Comparison of ENCODE assay signal across 20 cellular contexts in the genomic region with DNA sequence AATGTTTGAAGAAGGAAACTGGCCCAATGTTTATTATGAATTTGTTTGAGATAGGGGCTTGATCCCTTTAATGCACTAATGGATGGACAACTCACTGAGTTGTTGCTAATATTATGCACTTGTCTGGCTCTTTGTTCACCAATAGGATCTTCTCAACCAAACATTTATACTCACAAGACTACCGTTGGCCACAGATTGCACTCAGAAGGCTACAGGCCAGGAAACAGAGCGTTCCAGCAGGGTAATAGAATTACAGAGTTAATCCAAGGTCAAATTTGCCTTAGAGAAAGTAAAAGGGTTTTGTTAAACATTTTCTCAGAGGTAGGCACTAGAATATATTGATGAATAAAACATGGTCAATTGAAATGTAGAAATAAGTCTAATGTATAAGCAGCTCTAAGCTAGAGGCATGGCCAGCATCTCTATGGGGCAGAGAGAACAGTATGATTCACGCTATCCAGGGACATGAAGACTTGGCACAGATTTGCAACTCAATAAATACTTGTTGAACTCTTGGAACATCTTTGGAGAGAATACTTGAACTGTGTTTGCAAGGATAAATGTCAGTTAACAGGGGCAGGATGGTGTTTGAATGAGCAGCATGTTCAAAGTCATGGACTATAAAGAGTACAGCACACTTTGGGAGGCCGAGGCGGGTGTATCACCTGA.
DNase-seq lines count a peak whose midpoint lies in the region; ATAC-seq lines count a peak whose summit lies in the region.
"Had no signal": no experiment of that assay in that cellular context is flagged by ENCODE, and none has a peak within 500 bp of the region (broad histone marks: within the 10 kb centered on the region; RNA-seq: fewer than 3 reads in every experiment).

No MANE protein-coding gene starts in this region.

- ATAC-seq in Right ventricle myocardium inferior (peak; percentile 61), right cardiac atrium (no peak), left ventricle myocardium superior (peak; percentile 47), left cardiac atrium (no peak), GM21786 (IDR thresholded peaks at IDR 0.05; ENCODE audit: unreplicated experiment) (no peak)
- ATAC-seq: A549 had no signal

- no peak overlapping the region for H3K27ac ChIP-seq in right cardiac atrium (ENCODE audit: low read length)
- H3K27ac ChIP-seq: A549 had no signal

- WGBS in right cardiac atrium: 71% methylated on average over 5 of the region's 5 CpGs

- no peaks in the 10 kb centered on the region for H3K9me3 ChIP-seq in right cardiac atrium (ENCODE audit: control insufficient read depth, low read length)
- H3K9me3 ChIP-seq: A549, HAP-1 had no signal

- H3K4me3 ChIP-seq in right cardiac atrium (ENCODE audit: low read length): no peak overlapping the region
- H3K4me3 ChIP-seq: A549, HAP-1 had no signal

- H3K4me1 ChIP-seq in right cardiac atrium (ENCODE audit: control insufficient read depth, insufficient read depth, low read length): no peaks in the 10 kb centered on the region
- H3K4me1 ChIP-seq: A549, HAP-1 had no signal

- intact Hi-C loops in Right ventricle myocardium inferior (cut with DNase I) (no loop called here), right cardiac atrium (cut with DNase I) (no loop called here), left ventricle myocardium superior (cut with micrococcal nuclease) (no loop called here), left cardiac atrium (cut with DNase I) (no loop called here)

- no peaks in the 10 kb centered on the region for H3K27me3 ChIP-seq in right cardiac atrium (ENCODE audit: control insufficient read depth, insufficient read depth)

- no peak for DNase-seq in Right ventricle myocardium inferior (ENCODE audit: missing footprints)
- DNase-seq in right cardiac atrium: no peak
- no peak for DNase-seq in left ventricle myocardium superior
- DNase-seq in left cardiac atrium: no peak
- DNase-seq in pons (ENCODE audit: low spot score): peak; percentile 15
- DNase-seq in SIG-M5 treated with dmso at 0.1 percent for 504 hours (lab: John Stamatoyannopoulos, UW; ENCODE audit: unreplicated experiment): no peak
- DNase-seq: 8988T; ACHN; C1 segment of cervical spinal cord; Calu3; CD4-positive, alpha-beta memory T cell; COR-L47; DMS53; DMS79 treated with DMSO at 0.1 percent for 48 hours; GF-D8; GOT3; HFFc6 had no signal

Comparison
In these comparisons a context has a peak if more than half of its experiments do, and no peak if none do; other contexts are left out.
1. ATAC-seq: peak in Right ventricle myocardium inferior (single experiment) and left ventricle myocardium superior (single experiment); none in right cardiac atrium (0 of 2), left cardiac atrium (0 of 2) and GM21786 (single experiment).